9 cellular contexts compared by ENCODE assay signal in the genomic region with DNA sequence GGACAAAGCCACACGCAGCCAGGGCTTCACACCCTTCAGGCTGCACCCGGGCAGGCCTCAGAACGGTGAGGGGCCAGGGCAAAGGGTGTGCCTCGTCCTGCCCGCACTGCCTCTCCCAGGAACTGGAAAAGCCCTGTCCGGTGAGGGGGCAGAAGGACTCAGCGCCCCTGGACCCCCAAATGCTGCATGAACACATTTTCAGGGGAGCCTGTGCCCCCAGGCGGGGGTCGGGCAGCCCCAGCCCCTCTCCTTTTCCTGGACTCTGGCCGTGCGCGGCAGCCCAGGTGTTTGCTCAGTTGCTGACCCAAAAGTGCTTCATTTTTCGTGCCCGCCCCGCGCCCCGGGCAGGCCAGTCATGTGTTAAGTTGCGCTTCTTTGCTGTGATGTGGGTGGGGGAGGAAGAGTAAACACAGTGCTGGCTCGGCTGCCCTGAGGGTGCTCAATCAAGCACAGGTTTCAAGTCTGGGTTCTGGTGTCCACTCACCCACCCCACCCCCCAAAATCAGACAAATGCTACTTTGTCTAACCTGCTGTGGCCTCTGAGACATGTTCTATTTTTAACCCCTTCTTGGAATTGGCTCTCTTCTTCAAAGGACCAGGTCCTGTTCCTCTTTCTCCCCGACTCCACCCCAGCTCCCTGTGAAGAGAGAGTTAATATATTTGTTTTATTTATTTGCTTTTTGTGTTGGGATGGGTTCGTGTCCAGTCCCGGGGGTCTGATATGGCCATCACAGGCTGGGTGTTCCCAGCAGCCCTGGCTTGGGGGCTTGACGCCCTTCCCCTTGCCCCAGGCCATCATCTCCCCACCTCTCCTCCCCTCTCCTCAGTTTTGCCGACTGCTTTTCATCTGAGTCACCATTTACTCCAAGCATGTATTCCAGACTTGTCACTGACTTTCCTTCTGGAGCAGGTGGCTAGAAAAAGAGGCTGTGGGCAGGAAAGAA. TPM values are rescaled to one million over a fixed set of nuclear protein-coding genes. Genes with fewer than 3 reads are reported as not detected.
DNase-seq lines count a peak whose midpoint lies in the region; ATAC-seq, FAIRE-seq and TF ChIP-seq lines count a peak whose summit lies in the region.
"Had no signal": no experiment of that assay in that cellular context is flagged by ENCODE, and none has a peak within 500 bp of the region (broad histone marks: within the 10 kb centered on the region; RNA-seq: fewer than 3 reads in every experiment).

No MANE protein-coding gene starts in this region.

- peak overlapping the region; percentile 78 for H3K27ac Mint-ChIP-seq in astrocyte (ENCODE audit: unreplicated experiment)
- no peak overlapping the region for H3K27ac Mint-ChIP-seq in activated naive CD4-positive, alpha-beta T cell treated with anti-CD3 and anti-CD28 coated beads, Interleukin-2, amount 10 ng/mL, durations not matched to agents 7 days and 5 days

- no peak for TF ChIP-seq CTCF in astrocyte (IDR thresholded peaks at IDR 0.05; ENCODE audit: insufficient read depth, low read depth, low read length)

- peak; percentile 55 for ATAC-seq in left colon
- no peak for ATAC-seq in GM21723 (IDR thresholded peaks at IDR 0.05; ENCODE audit: unreplicated experiment)

- no peaks in the 10 kb centered on the region for H3K36me3 ChIP-seq in astrocyte (ENCODE audit: insufficient read depth, low read length)

- peak overlapping the region; percentile 79 for H3K4me2 ChIP-seq in astrocyte (ENCODE audit: low read length)

- H3K9ac ChIP-seq in astrocyte (ENCODE audit: low read length) = peak overlapping the region; percentile 51

- intact Hi-C loops in left colon (cut with DNase I, micrococcal nuclease) = loop anchor here (5.0 kb wide), 2 partner anchors 122 to 127 kb away; a partner anchor contains a TSS

- H3K4me1 ChIP-seq in astrocyte (ENCODE audit: insufficient read depth, low read length) = peaks cover 35% of the 10 kb centered on the region

- no peaks in the 10 kb centered on the region for H3K27me3 ChIP-seq in astrocyte (ENCODE audit: insufficient read depth, low read length)

- H3K36me3 Mint-ChIP-seq in astrocyte (ENCODE audit: low read depth, unreplicated experiment) = peaks cover 10% of the 10 kb centered on the region
- peaks cover 3% of the 10 kb centered on the region for H3K36me3 Mint-ChIP-seq in activated naive CD4-positive, alpha-beta T cell treated with anti-CD3 and anti-CD28 coated beads, Interleukin-2, amount 10 ng/mL, durations not matched to agents 7 days and 5 days

- H3K79me2 ChIP-seq in astrocyte (ENCODE audit: insufficient read depth, low read length) = no peaks in the 10 kb centered on the region

- H3K4me1 Mint-ChIP-seq in astrocyte (ENCODE audit: low read depth, unreplicated experiment) = peaks cover 33% of the 10 kb centered on the region
- peaks cover 22% of the 10 kb centered on the region for H3K4me1 Mint-ChIP-seq in activated naive CD4-positive, alpha-beta T cell treated with anti-CD3 and anti-CD28 coated beads, Interleukin-2, amount 10 ng/mL, durations not matched to agents 7 days and 5 days

- FAIRE-seq in astrocyte (lab: Jason Lieb, UNC) (no peak), GM19239 (lab: Jason Lieb, UNC) (no peak)

- H3K27ac ChIP-seq in astrocyte (ENCODE audit: low read depth, low read length) = peak overlapping the region; percentile 69

- peak; percentile 46 for DNase-seq in activated effector memory CD4-positive, alpha-beta T cell treated with anti-CD3 and anti-CD28 coated beads, Interleukin-2, amount 50 U/mL, for 16 hours
- DNase-seq in activated effector memory CD4-positive, alpha-beta T cell treated with Interleukin-2 at 50 U/mL for 16 hours = no peak
- DNase-seq in astrocyte (ENCODE audit: low read depth) (peak; percentile 71), left colon (peak; percentile 44 to 49), NAMALWA (ENCODE audit: low spot score) (no peak), GM19239 (ENCODE audit: insufficient read length, low spot score) (no peak)
- no peak for DNase-seq in activated naive CD4-positive, alpha-beta T cell treated with anti-CD3 and anti-CD28 coated beads, Interleukin-2, amount 10 ng/mL, durations not matched to agents 7 days and 5 days
- DNase-seq: activated naive CD8-positive, alpha-beta T cell treated with anti-CD3 and anti-CD28 coated beads, Interleukin-2, amount 10 ng/mL, durations not matched to agents 7 days and 5 days had no signal

- H3K9me3 Mint-ChIP-seq in astrocyte (ENCODE audit: unreplicated experiment) = no peaks in the 10 kb centered on the region
- H3K9me3 Mint-ChIP-seq in activated naive CD4-positive, alpha-beta T cell treated with anti-CD3 and anti-CD28 coated beads, Interleukin-2, amount 10 ng/mL, durations not matched to agents 7 days and 5 days = no peaks in the 10 kb centered on the region
- H3K9me3 Mint-ChIP-seq: activated naive CD8-positive, alpha-beta T cell treated with anti-CD3 and anti-CD28 coated beads, Interleukin-2, amount 10 ng/mL, durations not matched to agents 7 days and 5 days had no signal

- H3K9me3 ChIP-seq in astrocyte (ENCODE audit: insufficient read depth, low read depth, low read length) = no peaks in the 10 kb centered on the region

- H3K27me3 Mint-ChIP-seq in astrocyte (ENCODE audit: low read depth, unreplicated experiment) = peaks cover 1% of the 10 kb centered on the region
- peaks cover 4% of the 10 kb centered on the region for H3K27me3 Mint-ChIP-seq in activated naive CD4-positive, alpha-beta T cell treated with anti-CD3 and anti-CD28 coated beads, Interleukin-2, amount 10 ng/mL, durations not matched to agents 7 days and 5 days
- H3K27me3 Mint-ChIP-seq: activated naive CD8-positive, alpha-beta T cell treated with anti-CD3 and anti-CD28 coated beads, Interleukin-2, amount 10 ng/mL, durations not matched to agents 7 days and 5 days had no signal

- CTCF ChIA-PET in activated naive CD4-positive, alpha-beta T cell treated with anti-CD3 and anti-CD28 coated beads, Interleukin-2, amount 10 ng/mL, durations not matched to agents 7 days and 5 days (lab: Charles Lee) = interaction anchor here (5.7 kb wide), 1 partner anchor 10 kb away, joined by 26 read pairs; no protein-coding TSS in a partner anchor

- H2AFZ ChIP-seq in astrocyte (ENCODE audit: low read depth, low read length) = no peak overlapping the region

- H3K4me3 Mint-ChIP-seq in astrocyte (ENCODE audit: unreplicated experiment) = peak overlapping the region; percentile 40
- H3K4me3 Mint-ChIP-seq in activated naive CD4-positive, alpha-beta T cell treated with anti-CD3 and anti-CD28 coated beads, Interleukin-2, amount 10 ng/mL, durations not matched to agents 7 days and 5 days = no peak overlapping the region
- H3K4me3 Mint-ChIP-seq: activated naive CD8-positive, alpha-beta T cell treated with anti-CD3 and anti-CD28 coated beads, Interleukin-2, amount 10 ng/mL, durations not matched to agents 7 days and 5 days had no signal

- H4K20me1 ChIP-seq in astrocyte (ENCODE audit: insufficient read depth, low read length) = no peaks in the 10 kb centered on the region

- H3K4me3 ChIP-seq in astrocyte (ENCODE audit: insufficient read depth, low read depth, low read length) = no peak overlapping the region

RNA-seq across cellular contexts. Expression of a gene that starts 8.1 kb away (rescaled TPM):
- total RNA-seq in astrocyte = 4.5 and 7.7 TPM in 2 replicates
- 1 to 10 TPM; 3.1 to 6.1 TPM for total RNA-seq in left colon

RNA-seq across cellular contexts. Expression of a gene that starts 25.5 kb away (rescaled TPM):
- total RNA-seq in astrocyte (8.5 and 10.0 TPM in 2 replicates), left colon (1 to 10 TPM; 3.9 to 4.5 TPM)

RNA-seq across cellular contexts. Expression of a gene that starts 32.0 kb away (rescaled TPM):
- total RNA-seq in astrocyte (not detected in 2 replicates), left colon (not detected)
- total RNA-seq: activated naive CD8-positive, alpha-beta T cell treated with anti-CD3 and anti-CD28 coated beads, Interleukin-2, amount 10 ng/mL, durations not matched to agents 7 days and 5 days had no signal

Comparison
In these comparisons a context has a peak if more than half of its experiments do, and no peak if none do; other contexts are left out.
1. DNase-seq: peak in activated effector memory CD4-positive, alpha-beta T cell treated with anti-CD3 and anti-CD28 coated beads, Interleukin-2, amount 50 U/mL, for 16 hours (single experiment), astrocyte (single experiment) and left colon (2 of 2); none in activated effector memory CD4-positive, alpha-beta T cell treated with Interleukin-2 at 50 U/mL for 16 hours (single experiment), NAMALWA (single experiment), GM19239 (single experiment) and activated naive CD4-positive, alpha-beta T cell treated with anti-CD3 and anti-CD28 coated beads, Interleukin-2, amount 10 ng/mL, durations not matched to agents 7 days and 5 days (single experiment).